18 cellular contexts compared by ENCODE assay signal in the genomic region with DNA sequence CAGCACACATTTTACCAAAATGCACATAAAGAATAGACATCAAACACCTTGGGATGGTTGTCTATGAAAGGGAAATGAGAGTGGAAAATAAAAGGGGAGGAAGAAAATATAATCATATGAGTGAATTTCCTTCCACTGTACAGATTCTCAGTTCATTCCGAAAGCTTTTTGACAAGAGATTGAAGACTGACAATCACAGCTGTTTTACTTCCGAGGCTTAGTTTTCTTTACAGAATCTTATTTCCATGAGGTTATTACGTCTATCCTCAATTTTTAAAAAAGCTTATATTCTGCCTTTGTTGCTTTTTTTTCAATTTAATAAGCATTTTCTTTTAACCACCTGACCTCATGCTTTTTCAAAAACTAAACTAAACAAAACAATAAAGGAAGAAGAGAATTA. TPM values are rescaled to one million over a fixed set of nuclear protein-coding genes. Genes with fewer than 3 reads are reported as not detected.
"Had no signal": no experiment of that assay in that cellular context is flagged by ENCODE, and none has a peak within 500 bp of the region (broad histone marks: within the 10 kb centered on the region; RNA-seq: fewer than 3 reads in every experiment).

No MANE protein-coding gene starts in this region.

- ATAC-seq: HepG2, Panc1, PC-3, Right ventricle myocardium inferior had no signal

- H3K9me3 ChIP-seq: SK-N-SH had no signal

- H3K4me2 ChIP-seq: SK-N-SH had no signal

- H3K9ac ChIP-seq: SK-N-SH had no signal

- DNase-seq: IMR-90; Karpas-422; KG1; MV-4-11; NCI-H1048; NCI-H1436 treated with DMSO at 0.1 percent for 48 hours; NCI-H187 treated with DMSO at 0.1 percent for 48 hours; NCI-H446 treated with DMSO at 0.1 percent for 48 hours; NCI-H526; NCI-H82; NK-92 treated with Interleukin-12 subunit alpha and Interleukin-12 subunit beta, amount 100 ng/mL, for 24 hours; PC-3; SW 1271 had no signal

RNA-seq across cellular contexts. Expression of a gene that starts 12.8 kb away (rescaled TPM):
- total RNA-seq: HepG2, OCI-LY7 had no signal
